ENCODE assay signal across 22 cellular contexts in genomic region chr10:30828227-30828626, GRCh38.
"Had no signal": no experiment of that assay in that cellular context is flagged by ENCODE, and none has a peak within 500 bp of the region (broad histone marks: within the 10 kb centered on the region; RNA-seq: fewer than 3 reads in every experiment).

No MANE protein-coding gene starts in this region.

- H3K36me3 ChIP-seq: breast epithelium, gastroesophageal sphincter, lower lobe of right lung, suprapubic skin, upper lobe of right lung, WERI-Rb-1 had no signal

- ATAC-seq: gastroesophageal sphincter, lower lobe of right lung, natural killer cell had no signal

- H3K27me3 ChIP-seq: suprapubic skin, tibial artery, upper lobe of right lung had no signal

- FAIRE-seq: endometrium had no signal

- DNase-seq: activated CD4-positive, alpha-beta memory T cell treated with anti-CD3 and anti-CD28 coated beads for 36 hours; activated CD4-positive, alpha-beta T cell treated with anti-CD3 and anti-CD28 coated beads, Interleukin-2, amount 10 ng/mL, durations not matched to agents 24 days and 14 days; activated CD4-positive, CD25-positive, alpha-beta regulatory T cell treated with anti-CD3 and anti-CD28 coated beads, Interleukin-2, amount 50 U/mL, for 72 hours; activated CD8-positive, alpha-beta memory T cell treated with anti-CD3 and anti-CD28 coated beads, Interleukin-2, amount 50 U/mL, for 4 hours; activated gamma-delta T cell; activated naive CD4-positive, alpha-beta T cell treated with anti-CD3 and anti-CD28 coated beads, Interleukin-2, amount 10 ng/mL, durations not matched to agents 7 days and 5 days; activated naive CD8-positive, alpha-beta T cell treated with anti-CD3 and anti-CD28 coated beads, Interleukin-2, amount 10 ng/mL, durations not matched to agents 7 days and 5 days; activated T-cell treated with anti-CD3 and anti-CD28 coated beads, Interleukin-2, amount 50 U/mL, for 24 hours; amniotic stem cell; effector CD8-positive, alpha-beta T cell; lower lobe of right lung; mesendoderm; natural killer cell; stimulated activated naive CD4-positive, alpha-beta T cell; upper lobe of right lung; WERI-Rb-1 had no signal

- H3K27ac ChIP-seq: breast epithelium, epithelial cell of prostate, gastroesophageal sphincter, lower lobe of right lung, suprapubic skin, tibial artery, upper lobe of right lung, WERI-Rb-1 had no signal

- H3K9me3 ChIP-seq: breast epithelium, gastroesophageal sphincter, lower lobe of right lung, suprapubic skin, tibial artery, upper lobe of right lung had no signal

- H3K4me1 ChIP-seq: breast epithelium, lower lobe of right lung had no signal

- H3K4me3 ChIP-seq: breast epithelium, gastroesophageal sphincter, lower lobe of right lung, suprapubic skin, tibial artery, upper lobe of right lung had no signal
